Comparison of ENCODE assay signal across 8 cellular contexts in the genomic region with DNA sequence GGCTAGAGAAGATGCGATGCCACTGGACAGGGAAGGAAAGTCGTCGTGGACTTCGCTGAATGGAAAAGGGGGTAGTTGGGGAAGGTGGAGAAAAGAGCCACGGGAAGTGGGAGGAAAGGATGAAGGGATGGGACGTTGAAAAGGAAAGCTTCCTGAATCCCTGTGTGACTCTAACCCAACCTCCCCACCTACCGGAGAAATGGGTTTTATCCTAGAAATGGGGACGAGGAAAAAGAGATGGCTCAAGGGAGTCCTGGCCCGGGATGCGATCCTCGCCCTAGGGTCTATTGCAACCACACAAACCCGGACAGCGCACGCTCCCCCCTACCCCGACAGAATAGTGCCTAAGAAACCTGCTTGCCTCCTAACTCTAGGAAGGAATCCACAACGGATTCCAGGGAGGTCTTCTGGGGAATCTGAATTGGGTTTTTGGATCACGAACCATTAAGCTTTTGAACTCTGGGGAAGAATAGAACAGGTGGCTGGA. TPM values are rescaled to one million over a fixed set of nuclear protein-coding genes. Genes with fewer than 3 reads are reported as not detected.
A peak's percentile ranks its signal among the peaks of the same experiment; 100 is the strongest.
DNase-seq lines count a peak whose midpoint lies in the region; ATAC-seq and TF ChIP-seq lines count a peak whose summit lies in the region.

No MANE protein-coding gene starts in this region.

- H3K4me1 ChIP-seq in heart left ventricle = peaks cover 0 to 48% (median 13%) of the 10 kb centered on the region in 12 donors

- H3K9me3 ChIP-seq in heart left ventricle = no peaks in the 10 kb centered on the region

- H3K27ac Mint-ChIP-seq in activated CD4-positive, alpha-beta T cell treated with anti-CD3 and anti-CD28 coated beads for 36 hours = peak overlapping the region; percentile 68
- no peak overlapping the region for H3K27ac Mint-ChIP-seq in activated CD4-positive, alpha-beta memory T cell treated with anti-CD3 and anti-CD28 coated beads, Interleukin-2, amount 10 ng/mL, durations not matched to agents 7 days and 5 days

- peak overlapping the region; percentile 89 for H3K4me3 Mint-ChIP-seq in activated CD4-positive, alpha-beta T cell treated with anti-CD3 and anti-CD28 coated beads for 36 hours
- peak overlapping the region; percentile 77 for H3K4me3 Mint-ChIP-seq in activated CD4-positive, alpha-beta memory T cell treated with anti-CD3 and anti-CD28 coated beads, Interleukin-2, amount 10 ng/mL, durations not matched to agents 7 days and 5 days

- H3K9me3 Mint-ChIP-seq in activated CD4-positive, alpha-beta T cell treated with anti-CD3 and anti-CD28 coated beads for 36 hours (ENCODE audit: low read depth) = no peaks in the 10 kb centered on the region
- H3K9me3 Mint-ChIP-seq in activated CD4-positive, alpha-beta memory T cell treated with anti-CD3 and anti-CD28 coated beads, Interleukin-2, amount 10 ng/mL, durations not matched to agents 7 days and 5 days = no peaks in the 10 kb centered on the region

- H3K36me3 ChIP-seq in heart left ventricle = no peaks in the 10 kb centered on the region

- peaks cover 77% of the 10 kb centered on the region for H3K4me1 Mint-ChIP-seq in activated CD4-positive, alpha-beta T cell treated with anti-CD3 and anti-CD28 coated beads for 36 hours
- H3K4me1 Mint-ChIP-seq in activated CD4-positive, alpha-beta memory T cell treated with anti-CD3 and anti-CD28 coated beads, Interleukin-2, amount 10 ng/mL, durations not matched to agents 7 days and 5 days = peaks cover 75% of the 10 kb centered on the region

- no peak for TF ChIP-seq CTCF in heart left ventricle (IDR thresholded peaks at IDR 0.05)
- TF ChIP-seq CTCF in retinal pigment epithelial cell (conservative IDR thresholded peaks at IDR 0.05; ENCODE audit: low read depth, low read length) = no peak

- CTCF ChIA-PET in activated CD4-positive, alpha-beta T cell treated with anti-CD3 and anti-CD28 coated beads for 36 hours (lab: Charles Lee) = interaction anchor here (0.6 to 1.4 kb wide), 3 partner anchors 19 to 62 kb away, joined by 3 to 5 read pairs (median 3); no protein-coding TSS in a partner anchor
- CTCF ChIA-PET in activated CD4-positive, alpha-beta memory T cell treated with anti-CD3 and anti-CD28 coated beads, Interleukin-2, amount 10 ng/mL, durations not matched to agents 7 days and 5 days (lab: Charles Lee) = interaction anchor here (1.3 to 1.5 kb wide), 3 partner anchors 18 to 397 kb away, joined by 4 to 5 read pairs (median 4); no protein-coding TSS in a partner anchor

- peak overlapping the region in 9 of 12 donors; percentile 56 to 80 (median 76) for H3K27ac ChIP-seq in heart left ventricle

- intact Hi-C loops in activated CD4-positive, alpha-beta T cell treated with anti-CD3 and anti-CD28 coated beads for 36 hours (cut with DNase I, micrococcal nuclease) = loop anchor here (2.0 to 10.0 kb wide), 7 partner anchors 16 to 516 kb away; a partner anchor contains a TSS
- intact Hi-C loops in heart left ventricle (cut with DNase I) = loop anchor here in 1 of 10 donors (10.0 kb wide), 2 partner anchors 194 to 336 kb away; a partner anchor contains a TSS

- peaks cover 0 to 14% (median 0%) of the 10 kb centered on the region in 9 donors for H3K27me3 ChIP-seq in heart left ventricle

- POLR2A ChIA-PET in activated CD4-positive, alpha-beta T cell treated with anti-CD3 and anti-CD28 coated beads for 36 hours (lab: Charles Lee) = no interaction called here
- POLR2A ChIA-PET in activated CD4-positive, alpha-beta memory T cell treated with anti-CD3 and anti-CD28 coated beads, Interleukin-2, amount 10 ng/mL, durations not matched to agents 7 days and 5 days (lab: Charles Lee) = interaction anchor here (1.0 to 3.0 kb wide), 15 partner anchors 11 to 1235 kb away, joined by 3 to 23 read pairs (median 5); a partner anchor contains a TSS

- no peak for DNase-seq in activated CD4-positive, alpha-beta T cell treated with anti-CD3 and anti-CD28 coated beads for 36 hours
- DNase-seq in activated CD4-positive, alpha-beta T cell treated with anti-CD3 and anti-CD28 coated beads, Interleukin-2, amount 50 U/mL, for 4 hours = no peak
- no peak for DNase-seq in activated CD4-positive, alpha-beta memory T cell treated with anti-CD3 and anti-CD28 coated beads, Interleukin-2, amount 10 ng/mL, durations not matched to agents 7 days and 5 days
- DNase-seq in heart left ventricle (no peak), retinal pigment epithelial cell (ENCODE audit: low read depth) (no peak), HuH-7.5 (ENCODE audit: low spot score) (no peak), NCI-H1930 (lab: John Stamatoyannopoulos, UW) (no peak), HPDE6-E6E7 (ENCODE audit: extremely low spot score) (no peak)

- no peak for ATAC-seq in activated CD4-positive, alpha-beta T cell treated with anti-CD3 and anti-CD28 coated beads for 36 hours
- ATAC-seq in heart left ventricle = peak in 2 of 4 donors; percentile 8 to 33

- H3K36me3 Mint-ChIP-seq in activated CD4-positive, alpha-beta T cell treated with anti-CD3 and anti-CD28 coated beads for 36 hours (ENCODE audit: low read depth) = peaks cover 6% of the 10 kb centered on the region
- H3K36me3 Mint-ChIP-seq in activated CD4-positive, alpha-beta memory T cell treated with anti-CD3 and anti-CD28 coated beads, Interleukin-2, amount 10 ng/mL, durations not matched to agents 7 days and 5 days (ENCODE audit: low read depth) = peaks cover 17% of the 10 kb centered on the region

- WGBS in heart left ventricle, 4 donors = 13 to 19% (median 16%) methylated on average over 17 of the region's 17 CpGs

- H3K4me3 ChIP-seq in heart left ventricle (peak overlapping the region; percentile 58 to 98 (median 70)), retinal pigment epithelial cell (ENCODE audit: low read length) (peak overlapping the region; percentile 72)

- TF ChIP-seq POLR2A in heart left ventricle (IDR thresholded peaks at IDR 0.05) = no peak

- H3K27me3 Mint-ChIP-seq in activated CD4-positive, alpha-beta T cell treated with anti-CD3 and anti-CD28 coated beads for 36 hours = no peaks in the 10 kb centered on the region
- no peaks in the 10 kb centered on the region for H3K27me3 Mint-ChIP-seq in activated CD4-positive, alpha-beta memory T cell treated with anti-CD3 and anti-CD28 coated beads, Interleukin-2, amount 10 ng/mL, durations not matched to agents 7 days and 5 days

RNA-seq across cellular contexts. Expression of a gene that starts 0.7 kb away (rescaled TPM):
- total RNA-seq in activated CD4-positive, alpha-beta T cell treated with anti-CD3 and anti-CD28 coated beads for 36 hours = 10 to 100 TPM; 18.4 to 23.6 TPM
- total RNA-seq in activated CD4-positive, alpha-beta memory T cell treated with anti-CD3 and anti-CD28 coated beads, Interleukin-2, amount 10 ng/mL, durations not matched to agents 7 days and 5 days = 10 to 100 TPM; 21.8 to 22.6 TPM
- 10 to 100 TPM in 1 of 9 donors, 1 to 10 TPM in 8; 1.6 to 10.2 (median 5.6) TPM for total RNA-seq in heart left ventricle
- 1 to 10 TPM; 1.0 to 6.1 TPM for polyA plus RNA-seq in heart left ventricle
